Comparison of ENCODE assay signal across 27 cellular contexts in genomic region chr5:166499452-166500240, GRCh38.
A peak's percentile ranks its signal among the peaks of the same experiment; 100 is the strongest.
DNase-seq lines count a peak whose midpoint lies in the region; ATAC-seq and TF ChIP-seq lines count a peak whose summit lies in the region.
"Had no signal": no experiment of that assay in that cellular context is flagged by ENCODE, and none has a peak within 500 bp of the region (broad histone marks: within the 10 kb centered on the region; RNA-seq: fewer than 3 reads in every experiment).

No MANE protein-coding gene starts in this region.

- no peak overlapping the region for H3K4me3 ChIP-seq in fibroblast of mammary gland (ENCODE audit: control insufficient read depth, low read depth, low read length)
- H3K4me3 ChIP-seq in Peyer's patch, result no peak overlapping the region
- H3K4me3 ChIP-seq in Karpas-422 (ENCODE audit: low read length), result no peak overlapping the region
- H3K4me3 ChIP-seq: dorsolateral prefrontal cortex, neural progenitor cell, PC-9 had no signal

- H3K27me3 ChIP-seq in Peyer's patch (no peaks in the 10 kb centered on the region), Karpas-422 (ENCODE audit: low read length) (no peaks in the 10 kb centered on the region)
- H3K27me3 ChIP-seq: dorsolateral prefrontal cortex, neural progenitor cell had no signal

- peak; percentile 48 for ATAC-seq in omental fat pad (ENCODE audit: low FRiP score)
- ATAC-seq: activated CD4-positive, alpha-beta T cell treated with anti-CD3 and anti-CD28 coated beads for 36 hours; activated CD8-positive, alpha-beta T cell treated with anti-CD3 and anti-CD28 coated beads for 36 hours; left lobe of liver; stimulated activated memory B cell treated with anti-CD40 and anti-IgM and Interleukin-4, amounts not matched to agents 10 μg/mL and 1 μg/mL and 100 μg/mL, for 72 hours had no signal

- no peaks in the 10 kb centered on the region for H3K79me2 ChIP-seq in Karpas-422 (ENCODE audit: low read length)

- no peak overlapping the region for H3K9ac ChIP-seq in Karpas-422 (ENCODE audit: low read length)
- H3K9ac ChIP-seq: neural progenitor cell had no signal

- no peak overlapping the region for H2AFZ ChIP-seq in Karpas-422 (ENCODE audit: low read length)
- H2AFZ ChIP-seq: neural progenitor cell, PC-9 had no signal

- no peaks in the 10 kb centered on the region for H4K20me1 ChIP-seq in Karpas-422 (ENCODE audit: insufficient read depth, low read depth, low read length)

- no peak overlapping the region for H3K4me2 ChIP-seq in Karpas-422 (ENCODE audit: low read depth, low read length, poor library complexity, severe bottlenecking)
- H3K4me2 ChIP-seq: neural progenitor cell, PC-9 had no signal

- no peaks in the 10 kb centered on the region for H3K9me3 ChIP-seq in Peyer's patch
- H3K9me3 ChIP-seq in Karpas-422 (ENCODE audit: low read length), result peaks cover 35% of the 10 kb centered on the region

- no peak for TF ChIP-seq POLR2A in Peyer's patch (IDR thresholded peaks at IDR 0.05)

- no peaks in the 10 kb centered on the region for H3K9me2 ChIP-seq in Karpas-422 (replicated peaks; ENCODE audit: insufficient read depth, low read length)

- no peak overlapping the region for H3K27ac ChIP-seq in Peyer's patch
- H3K27ac ChIP-seq in Karpas-422 (ENCODE audit: low read length), result no peak overlapping the region
- H3K27ac ChIP-seq: dorsolateral prefrontal cortex, neural progenitor cell, PC-9, VCaP had no signal

- no peak for TF ChIP-seq CTCF in fibroblast of mammary gland (conservative IDR thresholded peaks at IDR 0.05; ENCODE audit: control insufficient read depth, insufficient read depth, low read depth, low read length)
- no peak for TF ChIP-seq CTCF in omental fat pad (IDR thresholded peaks at IDR 0.05)
- no peak for TF ChIP-seq CTCF in Peyer's patch (IDR thresholded peaks at IDR 0.05)

- H3K36me3 ChIP-seq in Peyer's patch (no peaks in the 10 kb centered on the region), Karpas-422 (ENCODE audit: insufficient read depth, low read length) (no peaks in the 10 kb centered on the region)
- H3K36me3 ChIP-seq: neural progenitor cell had no signal

- DNase-seq in COLO829 (ENCODE audit: low spot score) (peak; percentile 36), RPMI7951 (ENCODE audit: low read depth) (peak; percentile 15), fibroblast of mammary gland (ENCODE audit: low read depth) (peak; percentile 27), omental fat pad (ENCODE audit: low spot score) (no peak), Peyer's patch (no peak), Karpas-422 (no peak), ureter (ENCODE audit: low spot score) (no peak)
- no peak for DNase-seq in activated effector memory CD4-positive, alpha-beta T cell treated with Interleukin-2 at 50 U/mL for 16 hours
- DNase-seq: activated CD4-positive, alpha-beta T cell treated with anti-CD3 and anti-CD28 coated beads for 36 hours; activated CD8-positive, alpha-beta memory T cell treated with anti-CD3 and anti-CD28 coated beads, Interleukin-2, amount 50 U/mL, for 48 hours; activated CD8-positive, alpha-beta T cell treated with anti-CD3 and anti-CD28 coated beads for 36 hours; activated naive CD4-positive, alpha-beta T cell treated with anti-CD3 and anti-CD28 coated beads for 36 hours; dorsolateral prefrontal cortex; H9; hippocampal formation; KG1; NCI-H1436; NCI-H2081 treated with DMSO at 0.1 percent for 48 hours; NCI-H226; NCI-H69; PC-9; T-helper 9 cell; trophoblast cell had no signal

- H3K4me1 ChIP-seq in Peyer's patch (no peaks in the 10 kb centered on the region), Karpas-422 (ENCODE audit: low read length) (no peaks in the 10 kb centered on the region)

Comparison
In these comparisons a context has a peak if more than half of its experiments do, and no peak if none do; other contexts are left out.
1. DNase-seq: peak in COLO829 (single experiment), RPMI7951 (single experiment) and fibroblast of mammary gland (single experiment); none in omental fat pad (single experiment), Peyer's patch (0 of 3), Karpas-422 (single experiment), ureter (single experiment) and activated effector memory CD4-positive, alpha-beta T cell treated with Interleukin-2 at 50 U/mL for 16 hours (single experiment).